19 cellular contexts compared by ENCODE assay signal in the genomic region with DNA sequence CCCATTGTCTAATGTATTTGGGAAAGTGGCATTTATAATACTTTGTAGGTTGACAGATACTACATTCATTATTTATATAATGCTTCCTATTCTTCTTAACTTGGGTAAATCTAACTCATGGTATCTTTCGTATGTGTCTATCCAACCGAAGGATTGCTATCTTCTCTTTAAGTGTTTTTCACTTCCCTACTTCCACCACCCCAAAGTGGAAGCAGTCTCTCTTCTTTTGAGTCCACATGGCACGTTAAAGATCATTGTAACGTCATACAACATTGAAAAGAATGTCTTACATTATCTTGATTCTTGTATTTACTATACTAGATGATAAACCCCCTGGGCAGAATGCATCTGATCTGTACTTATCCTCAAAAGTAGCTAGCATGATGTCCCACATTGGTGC. TPM values are rescaled to one million over a fixed set of nuclear protein-coding genes. Genes with fewer than 3 reads are reported as not detected.
A peak's percentile ranks its signal among the peaks of the same experiment; 100 is the strongest.
DNase-seq lines count a peak whose midpoint lies in the region; ATAC-seq and TF ChIP-seq lines count a peak whose summit lies in the region.
"Had no signal": no experiment of that assay in that cellular context is flagged by ENCODE, and none has a peak within 500 bp of the region (broad histone marks: within the 10 kb centered on the region; RNA-seq: fewer than 3 reads in every experiment).

No MANE protein-coding gene starts in this region.

- H3K9me3 Mint-ChIP-seq in activated T-cell treated with anti-CD3 and anti-CD28 coated beads, Interleukin-2, amount 50 U/mL, for 72 hours: no peaks in the 10 kb centered on the region
- no peaks in the 10 kb centered on the region for H3K9me3 Mint-ChIP-seq in CD8-positive, alpha-beta T cell
- H3K9me3 Mint-ChIP-seq in naive thymus-derived CD8-positive, alpha-beta T cell: no peaks in the 10 kb centered on the region

- TF ChIP-seq CTCF in CD8-positive, alpha-beta T cell (IDR thresholded peaks at IDR 0.05): no peak

- no peak for DNase-seq in activated T-cell treated with anti-CD3 and anti-CD28 coated beads, Interleukin-2, amount 50 U/mL, for 72 hours
- DNase-seq in activated T-cell treated with anti-CD3 and anti-CD28 coated beads, Interleukin-2, amount 50 U/mL, for 1 hour: no peak
- no peak for DNase-seq in CD8-positive, alpha-beta T cell
- DNase-seq in T-helper 17 cell (no peak), HCEC 1CT (no peak)
- DNase-seq in naive thymus-derived CD8-positive, alpha-beta T cell: no peak
- DNase-seq: DMS53, GDM1, MG63, NCI-H1048, NCI-H1436, NCI-H187 treated with DMSO at 0.1 percent for 48 hours, NCI-H2107, NCI-H748 treated with DMSO at 0.1 percent for 48 hours, SJCRH30 had no signal

- H3K4me3 ChIP-seq in CD8-positive, alpha-beta T cell (ENCODE audit: low read depth, low read length): no peak overlapping the region
- H3K4me3 ChIP-seq: MG63, SJCRH30 had no signal

- H3K4me3 Mint-ChIP-seq in activated T-cell treated with anti-CD3 and anti-CD28 coated beads, Interleukin-2, amount 50 U/mL, for 72 hours: no peak overlapping the region
- no peak overlapping the region for H3K4me3 Mint-ChIP-seq in CD8-positive, alpha-beta T cell
- no peak overlapping the region for H3K4me3 Mint-ChIP-seq in T-helper 17 cell
- H3K4me3 Mint-ChIP-seq in naive thymus-derived CD8-positive, alpha-beta T cell: no peak overlapping the region

- peaks cover 14 to 61% of the 10 kb centered on the region in 2 donors for H3K36me3 Mint-ChIP-seq in activated T-cell treated with anti-CD3 and anti-CD28 coated beads, Interleukin-2, amount 50 U/mL, for 72 hours (ENCODE audit: insufficient read depth in 2 of 2)
- peaks cover 96% of the 10 kb centered on the region for H3K36me3 Mint-ChIP-seq in CD8-positive, alpha-beta T cell
- H3K36me3 Mint-ChIP-seq in T-helper 17 cell (ENCODE audit: low read depth): peaks cover 8% of the 10 kb centered on the region
- peaks cover 18 to 100% (median 46%) of the 10 kb centered on the region in 3 donors for H3K36me3 Mint-ChIP-seq in naive thymus-derived CD8-positive, alpha-beta T cell

- H3K9me3 ChIP-seq in CD8-positive, alpha-beta T cell (ENCODE audit: low read length): no peaks in the 10 kb centered on the region
- no peaks in the 10 kb centered on the region for H3K9me3 ChIP-seq in T-helper 17 cell (ENCODE audit: control insufficient read depth, low read length, poor library complexity, severe bottlenecking)
- H3K9me3 ChIP-seq: MG63, SJCRH30 had no signal

- POLR2A ChIA-PET in CD8-positive, alpha-beta T cell (lab: Charles Lee): no interaction called here
- POLR2A ChIA-PET in naive thymus-derived CD8-positive, alpha-beta T cell (lab: Charles Lee): interaction anchor here (1.2 kb wide), 1 partner anchor 19 kb away, joined by 3 read pairs; no protein-coding TSS in a partner anchor

- H3K27ac Mint-ChIP-seq in activated T-cell treated with anti-CD3 and anti-CD28 coated beads, Interleukin-2, amount 50 U/mL, for 72 hours: peak overlapping the region; percentile 10
- peak overlapping the region; percentile 25 for H3K27ac Mint-ChIP-seq in CD8-positive, alpha-beta T cell
- peak overlapping the region; percentile 75 for H3K27ac Mint-ChIP-seq in T-helper 17 cell
- H3K27ac Mint-ChIP-seq in naive thymus-derived CD8-positive, alpha-beta T cell: peak overlapping the region in 6 of 10 donors; percentile 1 to 49 (median 38)

- peaks cover 29% of the 10 kb centered on the region for H3K4me1 Mint-ChIP-seq in activated T-cell treated with anti-CD3 and anti-CD28 coated beads, Interleukin-2, amount 50 U/mL, for 72 hours (ENCODE audit: low read depth)
- H3K4me1 Mint-ChIP-seq in CD8-positive, alpha-beta T cell (ENCODE audit: low read depth): peaks cover 33% of the 10 kb centered on the region
- H3K4me1 Mint-ChIP-seq in T-helper 17 cell: peaks cover 22% of the 10 kb centered on the region
- peaks cover 12 to 35% (median 28%) of the 10 kb centered on the region in 4 donors for H3K4me1 Mint-ChIP-seq in naive thymus-derived CD8-positive, alpha-beta T cell

- intact Hi-C loops in CD8-positive, alpha-beta T cell (cut with DNase I, micrococcal nuclease): loop anchor here in 1 of 2 experiments (2.0 kb wide), 1 partner anchor 25 kb away; no protein-coding TSS in a partner anchor

- no peak overlapping the region for H3K27ac ChIP-seq in CD8-positive, alpha-beta T cell (ENCODE audit: low read depth, low read length)
- H3K27ac ChIP-seq: C4-2B, SJCRH30 had no signal

- no peaks in the 10 kb centered on the region for H3K27me3 Mint-ChIP-seq in activated T-cell treated with anti-CD3 and anti-CD28 coated beads, Interleukin-2, amount 50 U/mL, for 72 hours (ENCODE audit: low read depth)
- no peaks in the 10 kb centered on the region for H3K27me3 Mint-ChIP-seq in CD8-positive, alpha-beta T cell (ENCODE audit: low read depth)
- H3K27me3 Mint-ChIP-seq in T-helper 17 cell: no peaks in the 10 kb centered on the region
- H3K27me3 Mint-ChIP-seq in naive thymus-derived CD8-positive, alpha-beta T cell: no peaks in the 10 kb centered on the region

- peaks cover 90% of the 10 kb centered on the region for H3K36me3 ChIP-seq in CD8-positive, alpha-beta T cell (ENCODE audit: insufficient read depth, low read length)

- CTCF ChIA-PET in CD8-positive, alpha-beta T cell (lab: Charles Lee): interaction anchor here (2.1 kb wide), 1 partner anchor 91 kb away, joined by 7 read pairs; no protein-coding TSS in a partner anchor

- H3K27me3 ChIP-seq in CD8-positive, alpha-beta T cell (ENCODE audit: insufficient read depth, low read length): no peaks in the 10 kb centered on the region
- H3K27me3 ChIP-seq: MG63, SJCRH30 had no signal

- ATAC-seq in activated T-cell treated with anti-CD3 and anti-CD28 coated beads, Interleukin-2, amount 50 U/mL, for 72 hours (replicated peaks in 1 of 2): no peak
- no peak for ATAC-seq in CD8-positive, alpha-beta T cell
- ATAC-seq in T-helper 17 cell: no peak
- no peak for ATAC-seq in naive thymus-derived CD8-positive, alpha-beta T cell
- ATAC-seq in HG03280 (IDR thresholded peaks at IDR 0.05; ENCODE audit: unreplicated experiment): no peak
- no peak for ATAC-seq in GM19351 (IDR thresholded peaks at IDR 0.05; ENCODE audit: unreplicated experiment)
- ATAC-seq: Panc1 had no signal

- peaks cover 3% of the 10 kb centered on the region for H3K4me1 ChIP-seq in CD8-positive, alpha-beta T cell (ENCODE audit: insufficient read depth, low read length)
- H3K4me1 ChIP-seq: SJCRH30 had no signal

RNA-seq across cellular contexts. Expression of a gene that starts 21.2 kb away (rescaled TPM):
- total RNA-seq in activated T-cell treated with anti-CD3 and anti-CD28 coated beads, Interleukin-2, amount 50 U/mL, for 72 hours: 100 to 1,000 TPM; 177 to 206 TPM
- total RNA-seq in CD8-positive, alpha-beta T cell: 100 to 1,000 TPM; 204 to 211 TPM
- total RNA-seq in T-helper 17 cell: 100 to 1,000 TPM; 259 to 313 TPM
- total RNA-seq in naive thymus-derived CD8-positive, alpha-beta T cell: 100 to 1,000 TPM; 248 to 261 TPM
- polyA plus RNA-seq in naive thymus-derived CD8-positive, alpha-beta T cell: 10 to 100 TPM; 59.1 to 65.0 (median 60.6) TPM

Comparison
In these comparisons a context has a peak if more than half of its experiments do, and no peak if none do; other contexts are left out.
1. H3K27ac Mint-ChIP-seq: peak in every context shown above with its lines; median percentile 75 in T-helper 17 cell; 38 in naive thymus-derived CD8-positive, alpha-beta T cell; 25 in CD8-positive, alpha-beta T cell; 10 in activated T-cell treated with anti-CD3 and anti-CD28 coated beads, Interleukin-2, amount 50 U/mL, for 72 hours.